ENCODE assay signal across 37 cellular contexts in the genomic region with DNA sequence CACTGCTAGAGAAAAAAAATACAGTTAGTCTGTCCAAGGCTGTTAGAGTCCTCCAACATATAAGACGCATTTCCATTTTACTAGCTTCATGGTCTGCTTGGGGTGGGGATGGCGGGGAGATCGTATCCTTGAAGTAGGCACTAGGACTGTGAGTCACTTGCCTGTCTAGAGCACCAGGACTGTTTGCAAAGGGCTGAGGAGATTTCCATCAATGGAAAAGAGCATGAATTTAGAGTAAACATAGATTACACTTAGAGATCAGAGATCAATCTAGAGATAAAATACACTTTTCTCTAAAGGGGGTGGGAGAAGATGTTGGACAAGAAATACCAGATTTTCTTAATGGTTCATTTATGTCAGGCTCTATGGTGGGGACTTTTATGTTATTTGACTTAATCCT. TPM values are rescaled to one million over a fixed set of nuclear protein-coding genes. Genes with fewer than 3 reads are reported as not detected.
A peak's percentile ranks its signal among the peaks of the same experiment; 100 is the strongest.
DNase-seq lines count a peak whose midpoint lies in the region; ATAC-seq and TF ChIP-seq lines count a peak whose summit lies in the region.
"Had no signal": no experiment of that assay in that cellular context is flagged by ENCODE, and none has a peak within 500 bp of the region (broad histone marks: within the 10 kb centered on the region; RNA-seq: fewer than 3 reads in every experiment).

No MANE protein-coding gene starts in this region.

- no peaks in the 10 kb centered on the region for H3K27me3 Mint-ChIP-seq in IgD-negative memory B cell
- H3K27me3 Mint-ChIP-seq in stimulated activated naive B cell treated with anti-CD40 and anti-IgM and Interleukin-4, amounts not matched to agents 10 μg/mL and 1 μg/mL and 100 μg/mL, for 72 hours = no peaks in the 10 kb centered on the region

- no peak overlapping the region for H3K4me2 ChIP-seq in hepatocyte

- peaks cover 0 to 1% (median 1%) of the 10 kb centered on the region in 3 donors for H3K9me3 Mint-ChIP-seq in IgD-negative memory B cell
- H3K9me3 Mint-ChIP-seq in stimulated activated naive B cell treated with anti-CD40 and anti-IgM and Interleukin-4, amounts not matched to agents 10 μg/mL and 1 μg/mL and 100 μg/mL, for 72 hours = no peaks in the 10 kb centered on the region
- H3K9me3 Mint-ChIP-seq: activated CD8-positive, alpha-beta T cell treated with anti-CD3 and anti-CD28 coated beads for 36 hours; activated T-helper 1 cell treated with anti-CD3 and anti-CD28 coated beads, Interleukin-12 subunit alpha, Interleukin-12 subunit beta, Interleukin-2, Interleukin-4 antibody, amounts not matched to agents 30 ng/mL and 10 ng/mL and 1 ng/mL, durations not matched to agents 14 hours and 24 hours and 36 hours; CD8-positive, alpha-beta T cell; mesothelial cell of epicardium; naive thymus-derived CD4-positive, alpha-beta T cell had no signal

- no peak overlapping the region for H3K4me3 ChIP-seq in hepatocyte
- H3K4me3 ChIP-seq: prostate gland, SJSA1, transverse colon had no signal

- H4K20me1 ChIP-seq in hepatocyte (ENCODE audit: insufficient read depth, poor library complexity, severe bottlenecking) = no peaks in the 10 kb centered on the region

- no peak overlapping the region for H2AFZ ChIP-seq in hepatocyte

- peak; percentile 22 for DNase-seq in DMS79 (lab: John Stamatoyannopoulos, UW)
- no peak for DNase-seq in DMS79 treated with DMSO at 0.1 percent for 48 hours (lab: John Stamatoyannopoulos, UW)
- DNase-seq in hepatocyte (ENCODE audit: low spot score) = peak; percentile 8
- DNase-seq in stimulated activated naive B cell treated with anti-CD40 and anti-IgM and Interleukin-4, amounts not matched to agents 10 μg/mL and 1 μg/mL and 100 μg/mL, for 72 hours = no peak
- DNase-seq in D341Med (ENCODE audit: low spot score) = no peak
- DNase-seq in stimulated activated CD4-positive, alpha-beta T cell treated with anti-CD3 and anti-CD28 coated beads, Interleukin-4, amount 100 ng/mL, for 4 hours = no peak
- DNase-seq: activated CD8-positive, alpha-beta memory T cell treated with anti-CD3 and anti-CD28 coated beads, Interleukin-2, amount 50 U/mL, for 48 hours; activated CD8-positive, alpha-beta T cell treated with anti-CD3 and anti-CD28 coated beads for 36 hours; activated naive CD4-positive, alpha-beta T cell treated with Interleukin-2 at 50 U/mL for 16 hours; caudate nucleus; CD8-positive, alpha-beta T cell; cortex of kidney; HFFc6; KBM-7; MM.1S; naive thymus-derived CD4-positive, alpha-beta T cell; NCI-H1930; NCI-H2171 treated with DMSO at 0.1 percent for 48 hours; NCI-H510A; RPMI8226; stimulated activated CD4-positive, alpha-beta T cell treated with anti-CD3 and anti-CD28 coated beads, Interleukin-12 subunit alpha, Interleukin-12 subunit beta, amount 100 ng/mL, for 4 hours; stimulated activated CD4-positive, alpha-beta T cell treated with anti-CD3 and anti-CD28 coated beads, Interleukin-2, amount 100 ng/mL, for 48 hours; transverse colon had no signal

- H3K4me3 Mint-ChIP-seq in IgD-negative memory B cell = peak overlapping the region; percentile 26 to 92 (median 50)
- peak overlapping the region in 1 of 2 donors; percentile 3 for H3K4me3 Mint-ChIP-seq in stimulated activated naive B cell treated with anti-CD40 and anti-IgM and Interleukin-4, amounts not matched to agents 10 μg/mL and 1 μg/mL and 100 μg/mL, for 72 hours
- H3K4me3 Mint-ChIP-seq: activated CD8-positive, alpha-beta T cell treated with anti-CD3 and anti-CD28 coated beads for 36 hours; activated T-helper 1 cell treated with anti-CD3 and anti-CD28 coated beads, Interleukin-12 subunit alpha, Interleukin-12 subunit beta, Interleukin-2, Interleukin-4 antibody, amounts not matched to agents 30 ng/mL and 10 ng/mL and 1 ng/mL, durations not matched to agents 14 hours and 24 hours and 36 hours; CD8-positive, alpha-beta T cell; HFFc6; mesothelial cell of epicardium; naive thymus-derived CD4-positive, alpha-beta T cell had no signal

- H3K79me2 ChIP-seq in hepatocyte = no peaks in the 10 kb centered on the region

- H3K9me3 ChIP-seq in hepatocyte (ENCODE audit: low read depth) = no peaks in the 10 kb centered on the region
- H3K9me3 ChIP-seq: neutrophil, prostate gland, SJSA1, transverse colon had no signal

- peak overlapping the region; percentile 15 for H3K27ac ChIP-seq in hepatocyte
- H3K27ac ChIP-seq: 22Rv1, neutrophil, prostate gland, SJSA1 had no signal

- no peak for TF ChIP-seq CTCF in hepatocyte (IDR thresholded peaks at IDR 0.05; ENCODE audit: poor library complexity)

- H3K9me2 ChIP-seq in hepatocyte (replicated peaks; ENCODE audit: insufficient read depth) = no peaks in the 10 kb centered on the region

- WGBS in hepatocyte (ENCODE audit: low lambda C conversion rate, missing lambda C conversion rate) = 55% methylated on average over 3 of the region's 3 CpGs

- no peaks in the 10 kb centered on the region for H3K27me3 ChIP-seq in hepatocyte
- H3K27me3 ChIP-seq: neutrophil, transverse colon had no signal

- no peaks in the 10 kb centered on the region for H3K4me1 ChIP-seq in hepatocyte (ENCODE audit: insufficient read depth)
- H3K4me1 ChIP-seq: prostate gland, SJSA1, transverse colon had no signal

- peaks cover 28 to 59% (median 44%) of the 10 kb centered on the region in 3 donors for H3K4me1 Mint-ChIP-seq in IgD-negative memory B cell
- peaks cover 58 to 83% of the 10 kb centered on the region in 2 donors for H3K4me1 Mint-ChIP-seq in stimulated activated naive B cell treated with anti-CD40 and anti-IgM and Interleukin-4, amounts not matched to agents 10 μg/mL and 1 μg/mL and 100 μg/mL, for 72 hours
- H3K4me1 Mint-ChIP-seq: mesothelial cell of epicardium had no signal

- ATAC-seq in stimulated activated naive B cell treated with anti-CD40 and anti-IgM and Interleukin-4, amounts not matched to agents 10 μg/mL and 1 μg/mL and 100 μg/mL, for 72 hours (replicated peaks) = no peak
- no peak for ATAC-seq in HG02588 (IDR thresholded peaks at IDR 0.05; ENCODE audit: unreplicated experiment)
- ATAC-seq: activated CD8-positive, alpha-beta T cell treated with anti-CD3 and anti-CD28 coated beads for 36 hours; CD8-positive, alpha-beta T cell; left lobe of liver; naive thymus-derived CD4-positive, alpha-beta T cell; sciatic nerve had no signal

- no peaks in the 10 kb centered on the region for H3K36me3 ChIP-seq in hepatocyte (replicated peaks; ENCODE audit: insufficient read depth, low read depth)
- H3K36me3 ChIP-seq: neutrophil, prostate gland, SJSA1, transverse colon had no signal

- H3K27ac Mint-ChIP-seq in IgD-negative memory B cell = peak overlapping the region; percentile 77 to 94 (median 87)
- H3K27ac Mint-ChIP-seq in stimulated activated naive B cell treated with anti-CD40 and anti-IgM and Interleukin-4, amounts not matched to agents 10 μg/mL and 1 μg/mL and 100 μg/mL, for 72 hours = peak overlapping the region; percentile 97
- H3K27ac Mint-ChIP-seq: activated CD8-positive, alpha-beta T cell treated with anti-CD3 and anti-CD28 coated beads for 36 hours; activated T-helper 1 cell treated with anti-CD3 and anti-CD28 coated beads, Interleukin-12 subunit alpha, Interleukin-12 subunit beta, Interleukin-2, Interleukin-4 antibody, amounts not matched to agents 30 ng/mL and 10 ng/mL and 1 ng/mL, durations not matched to agents 14 hours and 24 hours and 36 hours; CD8-positive, alpha-beta T cell; HFFc6; mesothelial cell of epicardium; naive thymus-derived CD4-positive, alpha-beta T cell had no signal

- H3K36me3 Mint-ChIP-seq in IgD-negative memory B cell = peaks cover 1% of the 10 kb centered on the region
- peaks cover 1 to 4% of the 10 kb centered on the region in 2 donors for H3K36me3 Mint-ChIP-seq in stimulated activated naive B cell treated with anti-CD40 and anti-IgM and Interleukin-4, amounts not matched to agents 10 μg/mL and 1 μg/mL and 100 μg/mL, for 72 hours
- H3K36me3 Mint-ChIP-seq: CD8-positive, alpha-beta T cell; mesothelial cell of epicardium; naive thymus-derived CD4-positive, alpha-beta T cell had no signal

RNA-seq across cellular contexts. Expression of gene MS4A7, which starts 1.7 kb away (rescaled TPM):
- polyA plus RNA-seq in IgD-negative memory B cell = 16.8 TPM
- total RNA-seq in hepatocyte = 0.16 and 0.60 TPM in 2 replicates
- 0.51 and 1.8 TPM in 2 replicates for polyA plus RNA-seq in hepatocyte
- total RNA-seq: activated CD8-positive, alpha-beta T cell treated with anti-CD3 and anti-CD28 coated beads for 36 hours; activated T-helper 1 cell treated with anti-CD3 and anti-CD28 coated beads, Interleukin-12 subunit alpha, Interleukin-12 subunit beta, Interleukin-2, Interleukin-4 antibody, amounts not matched to agents 30 ng/mL and 10 ng/mL and 1 ng/mL, durations not matched to agents 14 hours and 24 hours and 36 hours; CD8-positive, alpha-beta T cell; H1; HFFc6; mesothelial cell of epicardium; SJSA1; T-helper 1 cell treated with Interleukin-12 subunit alpha and Interleukin-12 subunit beta and Interleukin-4 antibody, amounts not matched to agents 30 ng/mL and 1 ng/mL, for 36 hours had no signal
- polyA plus RNA-seq: H1 had no signal

RNA-seq across cellular contexts. Expression of gene MS4A14, which starts 19.7 kb away (rescaled TPM):
- polyA plus RNA-seq in IgD-negative memory B cell (1.1 TPM), hepatocyte (not detected in 2 replicates)
- total RNA-seq in hepatocyte = not detected in 2 replicates
- total RNA-seq: activated CD8-positive, alpha-beta T cell treated with anti-CD3 and anti-CD28 coated beads for 36 hours; activated T-helper 1 cell treated with anti-CD3 and anti-CD28 coated beads, Interleukin-12 subunit alpha, Interleukin-12 subunit beta, Interleukin-2, Interleukin-4 antibody, amounts not matched to agents 30 ng/mL and 10 ng/mL and 1 ng/mL, durations not matched to agents 14 hours and 24 hours and 36 hours; CD8-positive, alpha-beta T cell; H1; HFFc6; mesothelial cell of epicardium; SJSA1; T-helper 1 cell treated with Interleukin-12 subunit alpha and Interleukin-12 subunit beta and Interleukin-4 antibody, amounts not matched to agents 30 ng/mL and 1 ng/mL, for 36 hours had no signal
- polyA plus RNA-seq: H1; naive thymus-derived CD4-positive, alpha-beta T cell had no signal

RNA-seq across cellular contexts. Expression of gene MS4A6E, which starts 49.5 kb away (rescaled TPM):
- polyA plus RNA-seq in IgD-negative memory B cell = not detected
- not detected in 2 replicates for total RNA-seq in hepatocyte
- polyA plus RNA-seq in hepatocyte = not detected in 2 replicates
- total RNA-seq: activated CD8-positive, alpha-beta T cell treated with anti-CD3 and anti-CD28 coated beads for 36 hours; activated T-helper 1 cell treated with anti-CD3 and anti-CD28 coated beads, Interleukin-12 subunit alpha, Interleukin-12 subunit beta, Interleukin-2, Interleukin-4 antibody, amounts not matched to agents 30 ng/mL and 10 ng/mL and 1 ng/mL, durations not matched to agents 14 hours and 24 hours and 36 hours; CD8-positive, alpha-beta T cell; H1; HFFc6; left lobe of liver; mesothelial cell of epicardium; naive thymus-derived CD4-positive, alpha-beta T cell; SJSA1; T-helper 1 cell treated with Interleukin-12 subunit alpha and Interleukin-12 subunit beta and Interleukin-4 antibody, amounts not matched to agents 30 ng/mL and 1 ng/mL, for 36 hours; transverse colon had no signal
- polyA plus RNA-seq: esophagus; H1; naive thymus-derived CD4-positive, alpha-beta T cell had no signal

RNA-seq across cellular contexts. Expression of gene MS4A5, which starts 52.8 kb away (rescaled TPM):
- polyA plus RNA-seq in IgD-negative memory B cell = not detected
- not detected in 2 replicates for total RNA-seq in hepatocyte
- polyA plus RNA-seq in hepatocyte = not detected in 2 replicates
- total RNA-seq: activated CD8-positive, alpha-beta T cell treated with anti-CD3 and anti-CD28 coated beads for 36 hours; activated T-helper 1 cell treated with anti-CD3 and anti-CD28 coated beads, Interleukin-12 subunit alpha, Interleukin-12 subunit beta, Interleukin-2, Interleukin-4 antibody, amounts not matched to agents 30 ng/mL and 10 ng/mL and 1 ng/mL, durations not matched to agents 14 hours and 24 hours and 36 hours; CD8-positive, alpha-beta T cell; H1; HFFc6; left lobe of liver; mesothelial cell of epicardium; naive thymus-derived CD4-positive, alpha-beta T cell; sciatic nerve; SJSA1; T-helper 1 cell treated with Interleukin-12 subunit alpha and Interleukin-12 subunit beta and Interleukin-4 antibody, amounts not matched to agents 30 ng/mL and 1 ng/mL, for 36 hours; transverse colon had no signal
- polyA plus RNA-seq: adipose tissue; esophagus; H1; naive thymus-derived CD4-positive, alpha-beta T cell had no signal

Comparison
In these comparisons a context has a peak if more than half of its experiments do, and no peak if none do; other contexts are left out.
1. DNase-seq: peak in DMS79 (single experiment) and hepatocyte (single experiment); none in DMS79 treated with DMSO at 0.1 percent for 48 hours (single experiment), stimulated activated naive B cell treated with anti-CD40 and anti-IgM and Interleukin-4, amounts not matched to agents 10 μg/mL and 1 μg/mL and 100 μg/mL, for 72 hours (single experiment), D341Med (single experiment) and stimulated activated CD4-positive, alpha-beta T cell treated with anti-CD3 and anti-CD28 coated beads, Interleukin-4, amount 100 ng/mL, for 4 hours (0 of 2).